27 cellular contexts compared by ENCODE assay signal in the genomic region with DNA sequence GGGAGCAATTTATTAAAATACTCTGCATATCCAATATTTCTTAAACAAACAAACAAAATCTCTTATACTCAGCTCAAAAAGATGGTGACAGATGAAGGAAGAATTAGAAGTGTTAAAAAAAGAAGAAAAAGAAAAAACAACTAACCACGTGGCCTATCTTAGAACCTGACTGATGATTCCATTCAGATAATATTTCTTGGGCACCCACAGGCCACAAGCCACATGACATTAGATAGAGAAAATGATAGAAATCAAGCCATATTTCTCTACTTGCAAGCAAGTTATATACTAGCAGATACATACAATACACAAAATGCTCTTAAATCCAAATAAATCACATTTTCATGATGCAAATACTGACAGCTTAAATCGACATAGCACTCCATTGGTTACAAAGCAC.
"Had no signal": no experiment of that assay in that cellular context is flagged by ENCODE, and none has a peak within 500 bp of the region (broad histone marks: within the 10 kb centered on the region; RNA-seq: fewer than 3 reads in every experiment).

No MANE protein-coding gene starts in this region.

- H3K27ac ChIP-seq: epithelial cell of prostate, esophagus muscularis mucosa, neural progenitor cell, pancreas, suprapubic skin, thyroid gland had no signal

- DNase-seq: cortex of kidney; dorsolateral prefrontal cortex; effector CD8-positive, alpha-beta T cell; gastrocnemius medialis; heart right ventricle; kidney; left colon; left ventricle myocardium superior; mesenchymal stem cell; midbrain; nucleus accumbens; pancreas; right cardiac atrium; stimulated activated CD4-positive, alpha-beta T cell treated with anti-CD3 and anti-CD28 coated beads, Interleukin-4, amount 100 ng/mL, for 1 hour; stimulated activated CD8-positive, alpha-beta memory T cell treated with anti-CD3 and anti-CD28 coated beads, Interleukin-4, amount 100 ng/mL, for 48 hours; stimulated activated naive CD8-positive, alpha-beta T cell treated with anti-CD3 and anti-CD28 coated beads, Interleukin-15, Interleukin-2, amounts not matched to agents 100 U/mL and 50 U/mL, for 24 hours; thyroid gland had no signal

- H3K36me3 ChIP-seq: esophagus muscularis mucosa, gastrocnemius medialis, heart right ventricle, neural progenitor cell, pancreas, suprapubic skin, thyroid gland had no signal

- H2AFZ ChIP-seq: neural progenitor cell had no signal

- H3K36me3 Mint-ChIP-seq: natural killer cell treated with Interleukin-12 subunit alpha and Interleukin-12 subunit beta and Interleukin-15 and Interleukin-18, amount 100 ng/mL, for 72 hours; stimulated activated effector memory CD8-positive, alpha-beta T cell treated with anti-CD3 and anti-CD28 coated beads, Interleukin-12 subunit alpha, Interleukin-12 subunit beta, amount 100 ng/mL, for 72 hours had no signal

- H3K4me3 Mint-ChIP-seq: natural killer cell treated with Interleukin-12 subunit alpha and Interleukin-12 subunit beta and Interleukin-15 and Interleukin-18, amount 100 ng/mL, for 72 hours; neural progenitor cell; stimulated activated effector memory CD8-positive, alpha-beta T cell treated with anti-CD3 and anti-CD28 coated beads, Interleukin-12 subunit alpha, Interleukin-12 subunit beta, amount 100 ng/mL, for 72 hours; type B pancreatic cell had no signal

- H3K4me2 ChIP-seq: neural progenitor cell, smooth muscle cell had no signal

- H3K27ac Mint-ChIP-seq: natural killer cell treated with Interleukin-12 subunit alpha and Interleukin-12 subunit beta and Interleukin-15 and Interleukin-18, amount 100 ng/mL, for 72 hours; neural progenitor cell; progenitor cell of endocrine pancreas; stimulated activated effector memory CD8-positive, alpha-beta T cell treated with anti-CD3 and anti-CD28 coated beads, Interleukin-12 subunit alpha, Interleukin-12 subunit beta, amount 100 ng/mL, for 72 hours; type B pancreatic cell had no signal

- H3K9me3 Mint-ChIP-seq: natural killer cell treated with Interleukin-12 subunit alpha and Interleukin-12 subunit beta and Interleukin-15 and Interleukin-18, amount 100 ng/mL, for 72 hours; stimulated activated effector memory CD8-positive, alpha-beta T cell treated with anti-CD3 and anti-CD28 coated beads, Interleukin-12 subunit alpha, Interleukin-12 subunit beta, amount 100 ng/mL, for 72 hours had no signal

- H3K4me3 ChIP-seq: dorsolateral prefrontal cortex, esophagus muscularis mucosa, gastrocnemius medialis, heart right ventricle, lung, neural progenitor cell, pancreas, smooth muscle cell, suprapubic skin, thyroid gland had no signal

- H3K9ac ChIP-seq: neural progenitor cell had no signal

- H3K27me3 Mint-ChIP-seq: progenitor cell of endocrine pancreas, type B pancreatic cell had no signal

- H3K27me3 ChIP-seq: dorsolateral prefrontal cortex, esophagus muscularis mucosa, gastrocnemius medialis, heart right ventricle, neural progenitor cell, pancreas, suprapubic skin, thyroid gland had no signal

- H3K9me3 ChIP-seq: esophagus muscularis mucosa, gastrocnemius medialis, heart right ventricle, pancreas, suprapubic skin, thyroid gland had no signal
